ENCODE assay signal across 21 cellular contexts in genomic region chr2:181957668-181958067, GRCh38. TPM values are rescaled to one million over a fixed set of nuclear protein-coding genes. Genes with fewer than 3 reads are reported as not detected.
DNase-seq lines count a peak whose midpoint lies in the region; ATAC-seq and TF ChIP-seq lines count a peak whose summit lies in the region.
"Had no signal": no experiment of that assay in that cellular context is flagged by ENCODE, and none has a peak within 500 bp of the region (broad histone marks: within the 10 kb centered on the region; RNA-seq: fewer than 3 reads in every experiment).

No MANE protein-coding gene starts in this region.

- H3K27ac ChIP-seq in HCT116 (ENCODE audit: low read depth, low read length) (peak overlapping the region; percentile 98), hepatocyte (peak overlapping the region; percentile 12), esophagus muscularis mucosa (replicated peaks in 1 of 4) (no peak overlapping the region)
- H3K27ac ChIP-seq: BLaER1, KMS-11 had no signal

- no peaks in the 10 kb centered on the region for H3K36me3 Mint-ChIP-seq in stimulated activated effector memory CD8-positive, alpha-beta T cell treated with anti-CD3 and anti-CD28 coated beads, Interleukin-12 subunit alpha, Interleukin-12 subunit beta, amount 100 ng/mL, for 72 hours
- H3K36me3 Mint-ChIP-seq: CD8-positive, alpha-beta T cell had no signal

- CTCF ChIA-PET in HCT116 (lab: Charles Lee) = interaction anchor here (0.9 kb wide), 1 partner anchor 220 kb away, joined by 3 read pairs; no protein-coding TSS in a partner anchor

- TF ChIP-seq CTCF in HCT116 (IDR thresholded peaks at IDR 0.05 in 2 of 3, conservative IDR thresholded peaks at IDR 0.05 in 1 of 3; ENCODE audit: borderline replicate concordance in 1 of 3, insufficient read depth in 1 of 3, low read depth in 2 of 3, low read length in 2 of 3) (no peak), hepatocyte (IDR thresholded peaks at IDR 0.05; ENCODE audit: poor library complexity) (no peak), esophagus muscularis mucosa (IDR thresholded peaks at IDR 0.05) (no peak)

- H3K9me2 ChIP-seq in HCT116 (ENCODE audit: insufficient read depth) = no peaks in the 10 kb centered on the region
- no peaks in the 10 kb centered on the region for H3K9me2 ChIP-seq in hepatocyte (replicated peaks; ENCODE audit: insufficient read depth)

- H3K4me1 ChIP-seq in HCT116 (ENCODE audit: control insufficient read depth in 1 of 2, insufficient read depth in 2 of 2, low read length in 2 of 2) (peaks cover 66 to 77% of the 10 kb centered on the region in 2 experiments), hepatocyte (ENCODE audit: insufficient read depth) (peaks cover 8% of the 10 kb centered on the region), esophagus muscularis mucosa (peaks cover 0 to 15% (median 4%) of the 10 kb centered on the region in 4 donors)
- H3K4me1 ChIP-seq: BLaER1 had no signal

- BruUV-seq in HCT116 (replicated peaks; lab: Mats Ljungman, UMichigan) = no TSS peak

- H3K79me2 ChIP-seq in HCT116 (ENCODE audit: insufficient read depth, low read length) = peaks cover 37% of the 10 kb centered on the region
- no peaks in the 10 kb centered on the region for H3K79me2 ChIP-seq in hepatocyte

- H3K4me2 ChIP-seq in HCT116 (ENCODE audit: low read length) = peak overlapping the region; percentile 73
- H3K4me2 ChIP-seq in hepatocyte = peak overlapping the region; percentile 9
- H3K4me2 ChIP-seq: BLaER1, GM23338, KMS-11 had no signal

- H2AFZ ChIP-seq in HCT116 (ENCODE audit: low read depth, low read length, poor library complexity, severe bottlenecking) = peak overlapping the region; percentile 10
- no peak overlapping the region for H2AFZ ChIP-seq in hepatocyte
- H2AFZ ChIP-seq: GM23338 had no signal

- POLR2A ChIA-PET in HCT116 (lab: Charles Lee) = no interaction called here

- H3K9me3 ChIP-seq in HCT116 (ENCODE audit: control insufficient read depth in 1 of 2, insufficient read depth in 1 of 2, low read depth in 1 of 2, low read length in 2 of 2) (no peaks in the 10 kb centered on the region), hepatocyte (ENCODE audit: low read depth) (no peaks in the 10 kb centered on the region), esophagus muscularis mucosa (no peaks in the 10 kb centered on the region)
- H3K9me3 ChIP-seq: BLaER1 had no signal

- DNase-seq in HCT116 (ENCODE audit: low read depth, low spot score) = no peak
- DNase-seq in NCI-H69 (lab: John Stamatoyannopoulos, UW) = peak; percentile 3
- DNase-seq in hepatocyte (ENCODE audit: low spot score) = no peak
- DNase-seq in stimulated activated effector memory CD8-positive, alpha-beta T cell treated with anti-CD3 and anti-CD28 coated beads, Interleukin-12 subunit alpha, Interleukin-12 subunit beta, amount 100 ng/mL, for 72 hours (ENCODE audit: low spot score in 2 of 2) = no peak
- DNase-seq in NCI-H1694 (lab: John Stamatoyannopoulos, UW) = no peak
- DNase-seq in esophagus muscularis mucosa (ENCODE audit: extremely low spot score) = no peak
- DNase-seq in activated CD8-positive, alpha-beta memory T cell treated with anti-CD3 and anti-CD28 coated beads for 24 hours = no peak
- DNase-seq: CD8-positive, alpha-beta T cell; GDM1; MM.1S; NCI-H1092 treated with DMSO at 0.1 percent for 48 hours; NCI-H1694 treated with DMSO at 0.1 percent for 48 hours; NCI-H2107; NCI-H226; NCI-H526 treated with DMSO at 0.1 percent for 48 hours had no signal

- TF ChIP-seq RAD21 in HCT116 (IDR thresholded peaks at IDR 0.05; ENCODE audit: low read depth) = no peak

- H3K36me3 ChIP-seq in HCT116 (ENCODE audit: control insufficient read depth in 1 of 2, insufficient read depth in 2 of 2, low read length in 2 of 2) (no peaks in the 10 kb centered on the region; a peak in 1 of 4 replicates), hepatocyte (replicated peaks; ENCODE audit: insufficient read depth, low read depth) (no peaks in the 10 kb centered on the region), esophagus muscularis mucosa (no peaks in the 10 kb centered on the region)
- H3K36me3 ChIP-seq: BLaER1 had no signal

- H3K9me3 Mint-ChIP-seq in stimulated activated effector memory CD8-positive, alpha-beta T cell treated with anti-CD3 and anti-CD28 coated beads, Interleukin-12 subunit alpha, Interleukin-12 subunit beta, amount 100 ng/mL, for 72 hours = no peaks in the 10 kb centered on the region
- H3K9me3 Mint-ChIP-seq: CD8-positive, alpha-beta T cell had no signal

- 72% methylated on average over 4 of the region's 4 CpGs for WGBS in hepatocyte (ENCODE audit: low lambda C conversion rate, missing lambda C conversion rate)
- WGBS in esophagus muscularis mucosa = 84% methylated on average over 4 of the region's 4 CpGs

- H3K27ac Mint-ChIP-seq in stimulated activated effector memory CD8-positive, alpha-beta T cell treated with anti-CD3 and anti-CD28 coated beads, Interleukin-12 subunit alpha, Interleukin-12 subunit beta, amount 100 ng/mL, for 72 hours = no peak overlapping the region
- H3K27ac Mint-ChIP-seq: CD8-positive, alpha-beta T cell; GM23338 had no signal

- TF ChIP-seq EP300 in esophagus muscularis mucosa (IDR thresholded peaks at IDR 0.05) = no peak

- intact Hi-C loops in HCT116 (cut with micrococcal nuclease) (no loop called here), esophagus muscularis mucosa (cut with DNase I) (no loop called here)

- no peaks in the 10 kb centered on the region for H3K4me1 Mint-ChIP-seq in stimulated activated effector memory CD8-positive, alpha-beta T cell treated with anti-CD3 and anti-CD28 coated beads, Interleukin-12 subunit alpha, Interleukin-12 subunit beta, amount 100 ng/mL, for 72 hours

- peak overlapping the region; percentile 51 for H3K9ac ChIP-seq in HCT116 (ENCODE audit: low read length)
- H3K9ac ChIP-seq: BLaER1, KMS-11 had no signal

- peak; percentile 55 for ATAC-seq in HCT116
- peak; percentile 36 for ATAC-seq in stimulated activated effector memory CD8-positive, alpha-beta T cell treated with anti-CD3 and anti-CD28 coated beads, Interleukin-12 subunit alpha, Interleukin-12 subunit beta, amount 100 ng/mL, for 72 hours
- ATAC-seq: CD8-positive, alpha-beta T cell; GM23338; HepG2; Panc1; Right ventricle myocardium inferior had no signal

- H3K27me3 ChIP-seq in HCT116 (ENCODE audit: insufficient read depth, low read length) (no peaks in the 10 kb centered on the region), hepatocyte (no peaks in the 10 kb centered on the region), esophagus muscularis mucosa (no peaks in the 10 kb centered on the region)
- H3K27me3 ChIP-seq: BLaER1 had no signal

- peak overlapping the region in 1 of 2 experiments; percentile 35; a peak in 2 of 4 replicates for H3K4me3 ChIP-seq in HCT116 (replicated peaks in 1 of 2; ENCODE audit: low read depth in 1 of 2, low read length in 2 of 2)
- no peak overlapping the region for H3K4me3 ChIP-seq in hepatocyte
- H3K4me3 ChIP-seq in esophagus muscularis mucosa = no peak overlapping the region
- H3K4me3 ChIP-seq: BLaER1, GM23338 had no signal

- H4K20me1 ChIP-seq in HCT116 (ENCODE audit: insufficient read depth) = no peaks in the 10 kb centered on the region
- H4K20me1 ChIP-seq in hepatocyte (ENCODE audit: insufficient read depth, poor library complexity, severe bottlenecking) = no peaks in the 10 kb centered on the region
- H4K20me1 ChIP-seq: BLaER1 had no signal

- H3K4me3 Mint-ChIP-seq in stimulated activated effector memory CD8-positive, alpha-beta T cell treated with anti-CD3 and anti-CD28 coated beads, Interleukin-12 subunit alpha, Interleukin-12 subunit beta, amount 100 ng/mL, for 72 hours = no peak overlapping the region
- H3K4me3 Mint-ChIP-seq: CD8-positive, alpha-beta T cell; GM23338 had no signal

- TF ChIP-seq POLR2A in HCT116 (IDR thresholded peaks at IDR 0.05; ENCODE audit: borderline replicate concordance, extremely low read depth, insufficient read depth, insufficient read length) = no peak
- no peak for TF ChIP-seq POLR2A in esophagus muscularis mucosa (IDR thresholded peaks at IDR 0.05; ENCODE audit: low read depth)

- RAD21 ChIA-PET in HCT116 (lab: Charles Lee; ENCODE audit: low non-redundant PET in 1 of 2, low total read pairs in 2 of 2, uncharacterized antibody in 2 of 2, unreplicated experiment in 2 of 2) = no interaction called here

TF ChIP-seq in HCT116, 20 proteins besides CTCF, POLR2A, EP300 and RAD21 (continues in another document):
- TF ChIP-seq CEBPB (IDR thresholded peaks at IDR 0.05; ENCODE audit: low read depth) = no peak
- no peak for TF ChIP-seq TCF7L2 (IDR thresholded peaks at IDR 0.05; ENCODE audit: borderline replicate concordance, extremely low read depth, insufficient read depth, insufficient read length)
- TF ChIP-seq POLR2AphosphoS5 (IDR thresholded peaks at IDR 0.05; ENCODE audit: low read depth, low read length) = no peak
- no peak for TF ChIP-seq EZH2 (IDR thresholded peaks at IDR 0.05)
- no peak for TF ChIP-seq MAX (IDR thresholded peaks at IDR 0.05)
- no peak for TF ChIP-seq ELF1 (IDR thresholded peaks at IDR 0.05; ENCODE audit: borderline replicate concordance, low read depth)

RNA-seq across cellular contexts. Expression of gene PPP1R1C, which starts 28.0 kb away (rescaled TPM):
- 17.8 TPM for total RNA-seq in HCT116 (2021; ENCODE audit: unreplicated experiment)
- polyA plus RNA-seq in HCT116 (2012) = 21.5 and 28.7 TPM in 2 replicates
- 0.40 and 8.4 TPM in 2 replicates for total RNA-seq in hepatocyte
- polyA plus RNA-seq in hepatocyte = 10.7 and 12.4 TPM in 2 replicates
- under 1 TPM in 1 of 4 donors, not detected in 3; 0.11 TPM for total RNA-seq in esophagus muscularis mucosa
- total RNA-seq: CD8-positive, alpha-beta T cell had no signal

Comparison
In these comparisons a context has a peak if more than half of its experiments do, and no peak if none do; other contexts are left out.
1. H3K27ac ChIP-seq: peak in HCT116 (single experiment) and hepatocyte (single experiment); none in esophagus muscularis mucosa (0 of 4).